In genomic region chr9:127049581-127049980, GRCh38 we compare ENCODE assay signal across 15 cellular contexts.
DNase-seq lines count a peak whose midpoint lies in the region; ATAC-seq and TF ChIP-seq lines count a peak whose summit lies in the region.
"Had no signal": no experiment of that assay in that cellular context is flagged by ENCODE, and none has a peak within 500 bp of the region (broad histone marks: within the 10 kb centered on the region; RNA-seq: fewer than 3 reads in every experiment).

No MANE protein-coding gene starts in this region.

- peaks cover 36% of the 10 kb centered on the region for H3K4me1 Mint-ChIP-seq in CD14-positive monocyte
- H3K4me1 Mint-ChIP-seq in dendritic cell treated with granulocyte-macrophage colony-stimulating factor and Interleukin-4, amounts not matched to agents 40 ng/mL and 50 ng/mL, for 4 days (ENCODE audit: low read depth), result peaks cover 32% of the 10 kb centered on the region
- peaks cover 22 to 26% of the 10 kb centered on the region in 2 donors for H3K4me1 Mint-ChIP-seq in natural killer cell
- H3K4me1 Mint-ChIP-seq in activated T-cell treated with anti-CD3 and anti-CD28 coated beads, Interleukin-2, amount 50 U/mL, for 24 hours (ENCODE audit: low read depth), result peaks cover 24% of the 10 kb centered on the region

- H3K36me3 Mint-ChIP-seq in CD14-positive monocyte, result peaks cover 11 to 14% of the 10 kb centered on the region in 2 donors
- H3K36me3 Mint-ChIP-seq in dendritic cell treated with granulocyte-macrophage colony-stimulating factor and Interleukin-4, amounts not matched to agents 40 ng/mL and 50 ng/mL, for 4 days (ENCODE audit: low read depth), result no peaks in the 10 kb centered on the region
- H3K36me3 Mint-ChIP-seq in natural killer cell, result no peaks in the 10 kb centered on the region
- H3K36me3 Mint-ChIP-seq in activated T-cell treated with anti-CD3 and anti-CD28 coated beads, Interleukin-2, amount 50 U/mL, for 24 hours (ENCODE audit: low read depth), result no peaks in the 10 kb centered on the region

- H3K4me3 Mint-ChIP-seq in CD14-positive monocyte, result peak overlapping the region in 1 of 2 donors; percentile 37
- H3K4me3 Mint-ChIP-seq in dendritic cell treated with granulocyte-macrophage colony-stimulating factor and Interleukin-4, amounts not matched to agents 40 ng/mL and 50 ng/mL, for 4 days, result no peak overlapping the region
- H3K4me3 Mint-ChIP-seq in natural killer cell, result peak overlapping the region; percentile 57
- no peak overlapping the region for H3K4me3 Mint-ChIP-seq in activated T-cell treated with anti-CD3 and anti-CD28 coated beads, Interleukin-2, amount 50 U/mL, for 24 hours

- no peak for ATAC-seq in natural killer cell
- ATAC-seq in HG03432 (IDR thresholded peaks at IDR 0.05; ENCODE audit: unreplicated experiment), result no peak

- intact Hi-C loops in CD14-positive monocyte (cut with micrococcal nuclease), result no loop called here
- intact Hi-C loops in dendritic cell treated with granulocyte-macrophage colony-stimulating factor and Interleukin-4, amounts not matched to agents 40 ng/mL and 50 ng/mL, for 4 days (cut with micrococcal nuclease), result no loop called here
- intact Hi-C loops in natural killer cell (cut with micrococcal nuclease), result loop anchor here (10.0 kb wide), 2 partner anchors 65 to 105 kb away; no protein-coding TSS in a partner anchor

- TF ChIP-seq CTCF in CD14-positive monocyte (IDR thresholded peaks at IDR 0.05) (no peak), natural killer cell (IDR thresholded peaks at IDR 0.05) (no peak)

- H3K27me3 Mint-ChIP-seq in CD14-positive monocyte (ENCODE audit: low read depth in 3 of 3), result peaks cover 0 to 13% (median 8%) of the 10 kb centered on the region in 3 donors
- H3K27me3 Mint-ChIP-seq in dendritic cell treated with granulocyte-macrophage colony-stimulating factor and Interleukin-4, amounts not matched to agents 40 ng/mL and 50 ng/mL, for 4 days, result peaks cover 3% of the 10 kb centered on the region
- no peaks in the 10 kb centered on the region for H3K27me3 Mint-ChIP-seq in natural killer cell (ENCODE audit: low read depth in 2 of 2)
- no peaks in the 10 kb centered on the region for H3K27me3 Mint-ChIP-seq in activated T-cell treated with anti-CD3 and anti-CD28 coated beads, Interleukin-2, amount 50 U/mL, for 24 hours

- DNase-seq in CD14-positive monocyte (ENCODE audit: low spot score), result no peak
- peak; percentile 13 for DNase-seq in LHCN-M2 (ENCODE audit: low read depth)
- DNase-seq in natural killer cell, result no peak
- DNase-seq in HK-2 (ENCODE audit: unreplicated experiment), result no peak
- no peak for DNase-seq in activated T-cell treated with anti-CD3 and anti-CD28 coated beads, Interleukin-2, amount 50 U/mL, for 24 hours
- no peak for DNase-seq in putamen (ENCODE audit: low spot score)
- DNase-seq: BE2C; dorsolateral prefrontal cortex; Karpas-422; NCI-H1694 treated with DMSO at 0.1 percent for 48 hours; pancreas; stimulated activated CD4-positive, alpha-beta T cell treated with anti-CD3 and anti-CD28 coated beads, Interleukin-12 subunit alpha, Interleukin-12 subunit beta, amount 100 ng/mL, for 4 hours had no signal

- H3K9me3 Mint-ChIP-seq in CD14-positive monocyte, result peaks cover 0 to 2% (median 0%) of the 10 kb centered on the region in 7 donors
- H3K9me3 Mint-ChIP-seq in dendritic cell treated with granulocyte-macrophage colony-stimulating factor and Interleukin-4, amounts not matched to agents 40 ng/mL and 50 ng/mL, for 4 days, result no peaks in the 10 kb centered on the region
- H3K9me3 Mint-ChIP-seq in natural killer cell, result no peaks in the 10 kb centered on the region
- no peaks in the 10 kb centered on the region for H3K9me3 Mint-ChIP-seq in activated T-cell treated with anti-CD3 and anti-CD28 coated beads, Interleukin-2, amount 50 U/mL, for 24 hours
- H3K9me3 Mint-ChIP-seq: activated T-helper 2 cell treated with anti-CD3 and anti-CD28 coated beads, Interferon-gamma antibody, Interleukin-2, Interleukin-4, amounts not matched to agents 10 μg/mL and 5 μg/mL and 100 μg/mL, durations not matched to agents 14 hours and 24 hours and 36 hours had no signal

- H3K27ac Mint-ChIP-seq in CD14-positive monocyte (peak overlapping the region in 5 of 7 donors; percentile 68 to 90 (median 72)), natural killer cell (peak overlapping the region; percentile 56 to 63)
- H3K27ac Mint-ChIP-seq in dendritic cell treated with granulocyte-macrophage colony-stimulating factor and Interleukin-4, amounts not matched to agents 40 ng/mL and 50 ng/mL, for 4 days, result peak overlapping the region; percentile 9
- H3K27ac Mint-ChIP-seq in activated T-cell treated with anti-CD3 and anti-CD28 coated beads, Interleukin-2, amount 50 U/mL, for 24 hours, result no peak overlapping the region
- H3K27ac Mint-ChIP-seq: activated T-helper 2 cell treated with anti-CD3 and anti-CD28 coated beads, Interferon-gamma antibody, Interleukin-2, Interleukin-4, amounts not matched to agents 10 μg/mL and 5 μg/mL and 100 μg/mL, durations not matched to agents 14 hours and 24 hours and 36 hours had no signal
